In genomic region chr6:89963391-89963790, GRCh38 we compare ENCODE assay signal across 19 cellular contexts.
DNase-seq lines count a peak whose midpoint lies in the region; ATAC-seq, FAIRE-seq and TF ChIP-seq lines count a peak whose summit lies in the region.
"Had no signal": no experiment of that assay in that cellular context is flagged by ENCODE, and none has a peak within 500 bp of the region (broad histone marks: within the 10 kb centered on the region; RNA-seq: fewer than 3 reads in every experiment).

No MANE protein-coding gene starts in this region.

- CTCF ChIA-PET in MCF 10A (lab: Yijun Ruan, JAX) = interaction anchor here (0.6 kb wide), 1 partner anchor 166 kb away, joined by 3 read pairs; no protein-coding TSS in a partner anchor
- CTCF ChIA-PET in activated B cell treated with CpG ODN at 0.5 μM for 24 hours (lab: Charles Lee) = no interaction called here

- no peak overlapping the region for H3K27ac Mint-ChIP-seq in MCF 10A (ENCODE audit: low read depth, unreplicated experiment)
- peak overlapping the region; percentile 54 for H3K27ac Mint-ChIP-seq in activated B cell treated with CpG ODN at 0.5 μM for 24 hours
- H3K27ac Mint-ChIP-seq in stimulated activated naive B cell treated with anti-CD40 and anti-IgM and Interleukin-4, amounts not matched to agents 10 μg/mL and 1 μg/mL and 100 μg/mL, for 72 hours = peak overlapping the region; percentile 20
- H3K27ac Mint-ChIP-seq: HFFc6 had no signal

- H3K4me3 Mint-ChIP-seq in MCF 10A (ENCODE audit: unreplicated experiment) (no peak overlapping the region), activated B cell treated with CpG ODN at 0.5 μM for 24 hours (no peak overlapping the region)
- no peak overlapping the region for H3K4me3 Mint-ChIP-seq in stimulated activated naive B cell treated with anti-CD40 and anti-IgM and Interleukin-4, amounts not matched to agents 10 μg/mL and 1 μg/mL and 100 μg/mL, for 72 hours
- H3K4me3 Mint-ChIP-seq: HFFc6 had no signal

- DNase-seq in MCF 10A (ENCODE audit: unreplicated experiment) (peak; percentile 46), breast epithelium (ENCODE audit: low spot score in 2 of 2) (no peak), activated B cell treated with CpG ODN at 0.5 μM for 24 hours (no peak), fibroblast of mammary gland (ENCODE audit: low read depth) (peak; percentile 49), GM19239 (ENCODE audit: insufficient read length, low spot score) (no peak), urothelium cell line (ENCODE audit: low spot score) (no peak)
- DNase-seq in stimulated activated naive B cell treated with anti-CD40 and anti-IgM and Interleukin-4, amounts not matched to agents 10 μg/mL and 1 μg/mL and 100 μg/mL, for 72 hours = no peak
- DNase-seq: GF-D8; HFFc6; NCI-H187; NCI-H446; NK-92 treated with Interleukin-12 subunit alpha and Interleukin-12 subunit beta, amount 100 ng/mL, for 24 hours; OCI-M1 had no signal

- no peaks in the 10 kb centered on the region for H3K9me3 ChIP-seq in breast epithelium
- H3K9me3 ChIP-seq: A549 had no signal

- no peaks in the 10 kb centered on the region for H3K27me3 Mint-ChIP-seq in MCF 10A (ENCODE audit: insufficient read depth, unreplicated experiment)
- no peaks in the 10 kb centered on the region for H3K27me3 Mint-ChIP-seq in activated B cell treated with CpG ODN at 0.5 μM for 24 hours
- H3K27me3 Mint-ChIP-seq in stimulated activated naive B cell treated with anti-CD40 and anti-IgM and Interleukin-4, amounts not matched to agents 10 μg/mL and 1 μg/mL and 100 μg/mL, for 72 hours = no peaks in the 10 kb centered on the region

- H3K4me3 ChIP-seq in breast epithelium (no peak overlapping the region), fibroblast of mammary gland (ENCODE audit: control insufficient read depth, low read depth, low read length) (no peak overlapping the region)
- H3K4me3 ChIP-seq: A549 had no signal

- TF ChIP-seq CTCF in MCF 10A (IDR thresholded peaks at IDR 0.05; ENCODE audit: unreplicated experiment) (no peak), breast epithelium (IDR thresholded peaks at IDR 0.05) (no peak), activated B cell treated with CpG ODN at 0.5 μM for 24 hours (IDR thresholded peaks at IDR 0.05) (no peak), fibroblast of mammary gland (conservative IDR thresholded peaks at IDR 0.05; ENCODE audit: control insufficient read depth, insufficient read depth, low read depth, low read length) (no peak)

- no peaks in the 10 kb centered on the region for H3K4me1 Mint-ChIP-seq in MCF 10A (ENCODE audit: insufficient read depth, unreplicated experiment)
- peaks cover 18% of the 10 kb centered on the region for H3K4me1 Mint-ChIP-seq in activated B cell treated with CpG ODN at 0.5 μM for 24 hours
- H3K4me1 Mint-ChIP-seq in stimulated activated naive B cell treated with anti-CD40 and anti-IgM and Interleukin-4, amounts not matched to agents 10 μg/mL and 1 μg/mL and 100 μg/mL, for 72 hours = peaks cover 51 to 57% of the 10 kb centered on the region in 2 donors

- H3K36me3 ChIP-seq in breast epithelium = no peaks in the 10 kb centered on the region

- no peak for TF ChIP-seq POLR2A in breast epithelium (IDR thresholded peaks at IDR 0.05)

- no peaks in the 10 kb centered on the region for H3K9me3 Mint-ChIP-seq in MCF 10A (ENCODE audit: unreplicated experiment)
- no peaks in the 10 kb centered on the region for H3K9me3 Mint-ChIP-seq in activated B cell treated with CpG ODN at 0.5 μM for 24 hours
- peaks cover 0 to 4% of the 10 kb centered on the region in 2 donors for H3K9me3 Mint-ChIP-seq in stimulated activated naive B cell treated with anti-CD40 and anti-IgM and Interleukin-4, amounts not matched to agents 10 μg/mL and 1 μg/mL and 100 μg/mL, for 72 hours
- H3K9me3 Mint-ChIP-seq: HFFc6 had no signal

- intact Hi-C loops in MCF 10A (cut with micrococcal nuclease) (no loop called here), breast epithelium (cut with DNase I; ENCODE audit: low total_unique reads) (no loop called here), activated B cell treated with CpG ODN at 0.5 μM for 24 hours (cut with micrococcal nuclease) (no loop called here)

- no peak for ATAC-seq in activated B cell treated with CpG ODN at 0.5 μM for 24 hours (ENCODE audit: low read depth)
- no peak for ATAC-seq in stimulated activated naive B cell treated with anti-CD40 and anti-IgM and Interleukin-4, amounts not matched to agents 10 μg/mL and 1 μg/mL and 100 μg/mL, for 72 hours (replicated peaks)
- no peak for ATAC-seq in HG03565 (IDR thresholded peaks at IDR 0.05; ENCODE audit: unreplicated experiment)
- ATAC-seq: A549 had no signal

- no peak for FAIRE-seq in GM19239 (lab: Jason Lieb, UNC)
- FAIRE-seq in urothelium cell line (lab: Jason Lieb, UNC) = no peak
- FAIRE-seq: A549, GM12891, GM18507 had no signal

- POLR2A ChIA-PET in MCF 10A (lab: Yijun Ruan, JAX) = no interaction called here
- POLR2A ChIA-PET in activated B cell treated with CpG ODN at 0.5 μM for 24 hours (lab: Charles Lee) = no interaction called here

- H3K36me3 Mint-ChIP-seq in MCF 10A (ENCODE audit: insufficient read depth, unreplicated experiment) (peaks cover 4% of the 10 kb centered on the region), activated B cell treated with CpG ODN at 0.5 μM for 24 hours (ENCODE audit: low read depth) (peaks cover 74% of the 10 kb centered on the region)
- H3K36me3 Mint-ChIP-seq in stimulated activated naive B cell treated with anti-CD40 and anti-IgM and Interleukin-4, amounts not matched to agents 10 μg/mL and 1 μg/mL and 100 μg/mL, for 72 hours = peaks cover 56 to 82% of the 10 kb centered on the region in 2 donors

- no TSS peak for BruUV-seq in MCF 10A (replicated peaks; lab: Mats Ljungman, UMichigan)

- no peaks in the 10 kb centered on the region for H3K4me1 ChIP-seq in breast epithelium
- H3K4me1 ChIP-seq: A549 had no signal

- no peak overlapping the region for H3K27ac ChIP-seq in breast epithelium
- H3K27ac ChIP-seq: A549, C4-2B, KMS-11 had no signal

- H3K27me3 ChIP-seq in breast epithelium = no peaks in the 10 kb centered on the region

Comparison
In these comparisons a context has a peak if more than half of its experiments do, and no peak if none do; other contexts are left out.
1. DNase-seq: peak in MCF 10A (single experiment) and fibroblast of mammary gland (single experiment); none in breast epithelium (0 of 2), activated B cell treated with CpG ODN at 0.5 μM for 24 hours (single experiment), stimulated activated naive B cell treated with anti-CD40 and anti-IgM and Interleukin-4, amounts not matched to agents 10 μg/mL and 1 μg/mL and 100 μg/mL, for 72 hours (single experiment), GM19239 (single experiment) and urothelium cell line (single experiment).